12 cellular contexts compared by ENCODE assay signal in the genomic region with DNA sequence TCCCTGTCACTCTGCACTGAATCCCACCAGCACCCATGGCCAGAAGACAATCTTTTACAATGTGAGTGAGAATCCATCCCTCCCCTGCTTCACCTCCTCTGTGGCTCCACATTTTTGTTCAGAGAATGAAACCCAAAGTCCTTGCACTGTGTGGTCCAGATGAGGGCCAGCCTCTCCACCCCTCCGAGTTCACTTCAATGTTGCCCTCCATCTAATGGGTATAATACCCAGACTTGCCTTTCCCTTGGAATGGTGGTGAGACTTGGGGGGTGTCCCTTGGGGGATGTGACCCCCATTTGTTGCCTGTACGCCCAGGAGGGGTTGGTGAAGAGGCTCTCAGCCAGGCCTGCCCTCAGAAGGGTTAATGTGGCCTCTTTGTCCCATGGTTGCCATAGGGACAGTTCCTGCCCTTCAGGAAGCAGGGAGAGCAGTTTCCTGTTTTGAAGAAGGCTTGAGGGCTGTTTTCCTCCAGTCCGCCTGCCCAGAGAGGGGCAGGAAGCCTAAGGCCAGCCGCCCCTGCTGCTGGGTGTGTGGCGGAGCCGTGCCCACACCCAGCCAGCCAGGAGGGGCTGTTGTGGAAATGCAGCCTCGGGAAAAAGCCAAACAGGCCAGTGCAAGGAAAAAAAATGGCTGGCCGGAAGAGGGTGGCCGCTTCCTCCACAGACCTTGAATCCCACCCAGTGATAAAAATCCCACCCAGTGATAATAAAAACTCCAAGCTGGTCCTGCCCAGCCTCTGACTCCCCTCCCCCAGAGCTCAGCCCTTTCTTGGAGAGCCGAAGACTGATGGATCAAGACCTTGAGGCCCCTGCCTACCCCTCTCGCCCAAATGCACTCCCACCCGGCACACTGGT. TPM values are rescaled to one million over a fixed set of nuclear protein-coding genes. Genes with fewer than 3 reads are reported as not detected.
DNase-seq lines count a peak whose midpoint lies in the region; ATAC-seq, FAIRE-seq and TF ChIP-seq lines count a peak whose summit lies in the region.
"Had no signal": no experiment of that assay in that cellular context is flagged by ENCODE, and none has a peak within 500 bp of the region (broad histone marks: within the 10 kb centered on the region; RNA-seq: fewer than 3 reads in every experiment).

No MANE protein-coding gene starts in this region.

- POLR2A ChIA-PET in PC-9 (lab: Charles Lee; ENCODE audit: unreplicated experiment): no interaction called here

- no peaks in the 10 kb centered on the region for H4K20me1 ChIP-seq in PC-9 (ENCODE audit: insufficient read depth)

- no peaks in the 10 kb centered on the region for H3K9me3 ChIP-seq in small intestine (ENCODE audit: control insufficient read depth, low read depth)
- no peaks in the 10 kb centered on the region for H3K9me3 ChIP-seq in PC-9 (ENCODE audit: insufficient read depth, low read depth)

- H3K9me2 ChIP-seq in PC-9 (ENCODE audit: insufficient read depth): no peaks in the 10 kb centered on the region

- DNase-seq in DMS 273 (lab: John Stamatoyannopoulos, UW; ENCODE audit: unreplicated experiment) (peak; percentile 5), DMS 273 treated with DMSO at 0.1 percent for 48 hours (lab: John Stamatoyannopoulos, UW) (no peak), coronary artery (ENCODE audit: low spot score) (no peak), left colon (no peak), small intestine (peak; percentile 59), NCI-H1436 treated with DMSO at 0.1 percent for 48 hours (lab: John Stamatoyannopoulos, UW) (no peak), PC-9 (no peak), osteocyte (ENCODE audit: extremely low spot score, unreplicated experiment) (no peak)
- DNase-seq: activated T-cell treated with anti-CD3 and anti-CD28 coated beads, Interleukin-2, amount 50 U/mL, for 4 hours had no signal

- intact Hi-C loops in left colon (cut with DNase I, micrococcal nuclease): no loop called here
- intact Hi-C loops in PC-9 (cut with micrococcal nuclease; ENCODE audit: unreplicated experiment): no loop called here

- no peak overlapping the region for H3K27ac Mint-ChIP-seq in osteocyte (ENCODE audit: unreplicated experiment)

- H3K4me1 Mint-ChIP-seq in osteocyte (ENCODE audit: unreplicated experiment): no peaks in the 10 kb centered on the region

- BruUV-seq in PC-9 (replicated peaks; lab: Mats Ljungman, UMichigan): no TSS peak

- H3K27me3 ChIP-seq in small intestine (ENCODE audit: control insufficient read depth in 2 of 2, insufficient read depth in 2 of 2, low read length in 2 of 2) (no peaks in the 10 kb centered on the region), PC-9 (ENCODE audit: insufficient read depth, low read depth) (0 out of 2 replicates have a peak, but pooled peaks cover 5% of the 10 kb centered on the region)

- H3K27ac ChIP-seq in coronary artery (peak overlapping the region in 1 of 2 donors; percentile 63), small intestine (ENCODE audit: low read depth in 1 of 2, low read length in 1 of 2) (peak overlapping the region; percentile 85), PC-9 (no peak overlapping the region)
- H3K27ac ChIP-seq: 22Rv1, cardiac muscle cell had no signal

- H3K36me3 ChIP-seq in small intestine (ENCODE audit: control insufficient read depth in 2 of 2, insufficient read depth in 2 of 2, low read length in 2 of 2): no peaks in the 10 kb centered on the region
- no peaks in the 10 kb centered on the region for H3K36me3 ChIP-seq in PC-9 (ENCODE audit: low read depth)
- H3K36me3 ChIP-seq: cardiac muscle cell had no signal

- H3F3A ChIP-seq in PC-9 (ENCODE audit: insufficient read depth, low read depth): no peaks in the 10 kb centered on the region

- TF ChIP-seq CTCF in coronary artery (IDR thresholded peaks at IDR 0.05) (no peak), PC-9 (conservative IDR thresholded peaks at IDR 0.05) (no peak), osteocyte (IDR thresholded peaks at IDR 0.05) (no peak)

- no peak for FAIRE-seq in small intestine (lab: Jason Lieb, UNC)

- CTCF ChIA-PET in PC-9 (lab: Charles Lee): no interaction called here

- no peaks in the 10 kb centered on the region for H3K9me3 Mint-ChIP-seq in osteocyte (ENCODE audit: unreplicated experiment)
- H3K9me3 Mint-ChIP-seq: activated T-cell treated with anti-CD3 and anti-CD28 coated beads, Interleukin-2, amount 50 U/mL, for 4 hours had no signal

- no peak overlapping the region for H2AFZ ChIP-seq in PC-9

- H3K27me3 Mint-ChIP-seq in osteocyte (ENCODE audit: unreplicated experiment): peaks cover 43% of the 10 kb centered on the region

- ATAC-seq in left colon: peak; percentile 31

- no peak overlapping the region for H3K4me3 Mint-ChIP-seq in osteocyte (ENCODE audit: unreplicated experiment)
- H3K4me3 Mint-ChIP-seq: activated T-cell treated with anti-CD3 and anti-CD28 coated beads, Interleukin-2, amount 50 U/mL, for 4 hours had no signal

- no peaks in the 10 kb centered on the region for H3K79me2 ChIP-seq in PC-9 (ENCODE audit: low read depth)

- H3K4me2 ChIP-seq in PC-9: no peak overlapping the region

- H3K4me3 ChIP-seq in coronary artery (peak overlapping the region; percentile 14), small intestine (ENCODE audit: low read depth in 1 of 2, low read length in 2 of 2) (no peak overlapping the region), PC-9 (no peak overlapping the region)
- H3K4me3 ChIP-seq: cardiac muscle cell, lung had no signal

- 54 to 58% (median 57%) methylated on average over 12 of the region's 12 CpGs for WGBS in small intestine, 3 donors

- no peaks in the 10 kb centered on the region for H3K36me3 Mint-ChIP-seq in osteocyte (ENCODE audit: unreplicated experiment)

- H3K4me1 ChIP-seq in small intestine (ENCODE audit: control insufficient read depth in 2 of 2, insufficient read depth in 1 of 2, low read depth in 1 of 2, low read length in 1 of 2): peaks cover 4 to 21% of the 10 kb centered on the region in 2 donors
- no peaks in the 10 kb centered on the region for H3K4me1 ChIP-seq in PC-9 (replicated peaks; ENCODE audit: insufficient read depth)

RNA-seq across cellular contexts. Expression of gene FGD5, which starts 14.6 kb away (rescaled TPM):
- total RNA-seq in left colon: 1 to 10 TPM; 5.8 to 9.8 TPM
- 10 to 100 TPM in 1 of 3 donors, 1 to 10 TPM in 2; 3.1 to 16.1 (median 5.7) TPM for polyA plus RNA-seq in small intestine
- not detected in 2 replicates for total RNA-seq in PC-9 (2021)
- total RNA-seq in osteocyte: not detected in 2 replicates

Comparison
In these comparisons a context has a peak if more than half of its experiments do, and no peak if none do; other contexts are left out.
1. DNase-seq: peak in DMS 273 (single experiment) and small intestine (single experiment); none in DMS 273 treated with DMSO at 0.1 percent for 48 hours (single experiment), coronary artery (single experiment), left colon (0 of 2), NCI-H1436 treated with DMSO at 0.1 percent for 48 hours (single experiment), PC-9 (0 of 2) and osteocyte (single experiment).